In genomic region chr10:121597504-121598241, GRCh38 we compare ENCODE assay signal across 8 cellular contexts.
DNase-seq lines count a peak whose midpoint lies in the region; ATAC-seq lines count a peak whose summit lies in the region.

No MANE protein-coding gene starts in this region.

- DNase-seq in adipocyte (ENCODE audit: low read depth) (no peak), foreskin melanocyte (no peak)
- DNase-seq in stimulated activated naive CD4-positive, alpha-beta T cell treated with Interleukin-2 at 50 U/mL for 16 hours (lab: John Stamatoyannopoulos, UW) = no peak

- no peaks in the 10 kb centered on the region for H3K9me3 ChIP-seq in adipocyte (ENCODE audit: control insufficient read depth, low read length)
- no peaks in the 10 kb centered on the region for H3K9me3 ChIP-seq in iPS-18c (ENCODE audit: control insufficient read depth, insufficient read depth, low read length)

- H3K27ac ChIP-seq in skin epidermis = peak overlapping the region in 20 of 21 experiments; percentile 36 to 90 (median 80)

- peak overlapping the region; percentile 34 for H3K9ac ChIP-seq in adipocyte (ENCODE audit: low read length)

- H3K36me3 ChIP-seq in adipocyte (ENCODE audit: control insufficient read depth, insufficient read depth, low read length, severe bottlenecking) = no peaks in the 10 kb centered on the region

- ATAC-seq in GM21367 (IDR thresholded peaks at IDR 0.05; ENCODE audit: unreplicated experiment) (peak; percentile 10), GM18873 (IDR thresholded peaks at IDR 0.05; ENCODE audit: low FRiP score, unreplicated experiment) (no peak), GM19452 (IDR thresholded peaks at IDR 0.05; ENCODE audit: unreplicated experiment) (no peak)

- peaks cover 51% of the 10 kb centered on the region for H3K27me3 ChIP-seq in adipocyte (replicated peaks; ENCODE audit: control insufficient read depth, insufficient read depth, low read length)

- peaks cover 7% of the 10 kb centered on the region for H3K4me1 ChIP-seq in adipocyte (ENCODE audit: control insufficient read depth, insufficient read depth, low read length)

- peak overlapping the region; percentile 74 for H3K4me3 ChIP-seq in adipocyte (ENCODE audit: low read length)
- H3K4me3 ChIP-seq in iPS-18c (ENCODE audit: insufficient read depth, low read depth, low read length) = peak overlapping the region; percentile 94
- H3K4me3 ChIP-seq in skin epidermis = peak overlapping the region; percentile 44 to 76 (median 67)
